Comparison of ENCODE assay signal across 9 cellular contexts in genomic region chr13:43664700-43665191, GRCh38.
DNase-seq lines count a peak whose midpoint lies in the region; ATAC-seq, FAIRE-seq and TF ChIP-seq lines count a peak whose summit lies in the region.
"Had no signal": no experiment of that assay in that cellular context is flagged by ENCODE, and none has a peak within 500 bp of the region (broad histone marks: within the 10 kb centered on the region; RNA-seq: fewer than 3 reads in every experiment).

No MANE protein-coding gene starts in this region.

- no peak for FAIRE-seq in endothelial cell of umbilical vein (lab: Jason Lieb, UNC)

- H3K4me3 ChIP-seq in endothelial cell of umbilical vein (replicated peaks in 1 of 3; ENCODE audit: insufficient read depth in 1 of 3, low read depth in 1 of 3, low read length in 3 of 3) (no peak overlapping the region), osteoblast (ENCODE audit: insufficient read depth, low read length) (no peak overlapping the region)

- BruUV-seq in endothelial cell of umbilical vein (replicated peaks; lab: Mats Ljungman, UMichigan): no TSS peak

- H3K27me3 Mint-ChIP-seq in stimulated activated naive B cell treated with anti-CD40 and anti-IgM and Interleukin-4, amounts not matched to agents 10 μg/mL and 1 μg/mL and 100 μg/mL, for 72 hours: peaks cover 0 to 4% of the 10 kb centered on the region in 2 donors
- H3K27me3 Mint-ChIP-seq: stimulated activated naive CD8-positive, alpha-beta T cell treated with anti-CD3 and anti-CD28 coated beads, Interleukin-15, Interleukin-2, amounts not matched to agents 100 ng/mL and 50 ng/mL, for 24 hours had no signal

- no peak for ATAC-seq in stimulated activated effector memory CD8-positive, alpha-beta T cell treated with anti-CD3 and anti-CD28 coated beads, Interleukin-12 subunit alpha, Interleukin-12 subunit beta, amount 100 ng/mL, for 72 hours
- ATAC-seq in GM19452 (IDR thresholded peaks at IDR 0.05; ENCODE audit: unreplicated experiment): no peak
- ATAC-seq in stimulated activated naive B cell treated with anti-CD40 and anti-IgM and Interleukin-4, amounts not matched to agents 10 μg/mL and 1 μg/mL and 100 μg/mL, for 72 hours (replicated peaks): no peak

- POLR2A ChIA-PET in endothelial cell of umbilical vein (lab: Charles Lee): no interaction called here

- CTCF ChIA-PET in endothelial cell of umbilical vein (lab: Charles Lee): no interaction called here

- no peaks in the 10 kb centered on the region for H3K27me3 ChIP-seq in endothelial cell of umbilical vein (ENCODE audit: control insufficient read depth in 2 of 2, insufficient read depth in 2 of 2, low read length in 2 of 2)
- no peaks in the 10 kb centered on the region for H3K27me3 ChIP-seq in osteoblast (ENCODE audit: insufficient read depth, low read length)

- H3K4me3 Mint-ChIP-seq in stimulated activated effector memory CD8-positive, alpha-beta T cell treated with anti-CD3 and anti-CD28 coated beads, Interleukin-12 subunit alpha, Interleukin-12 subunit beta, amount 100 ng/mL, for 72 hours: no peak overlapping the region
- no peak overlapping the region for H3K4me3 Mint-ChIP-seq in stimulated activated naive B cell treated with anti-CD40 and anti-IgM and Interleukin-4, amounts not matched to agents 10 μg/mL and 1 μg/mL and 100 μg/mL, for 72 hours
- H3K4me3 Mint-ChIP-seq: stimulated activated naive CD8-positive, alpha-beta T cell treated with anti-CD3 and anti-CD28 coated beads, Interleukin-15, Interleukin-2, amounts not matched to agents 100 ng/mL and 50 ng/mL, for 24 hours had no signal

- intact Hi-C loops in endothelial cell of umbilical vein (cut with micrococcal nuclease): no loop called here

- TF ChIP-seq CTCF in endothelial cell of umbilical vein (IDR thresholded peaks at IDR 0.05; ENCODE audit: extremely low read depth in 1 of 2, insufficient read depth in 1 of 2, low read depth in 1 of 2, low read length in 2 of 2) (no peak), osteoblast (IDR thresholded peaks at IDR 0.05; ENCODE audit: extremely low read depth, low read depth, low read length) (no peak)

- no peaks in the 10 kb centered on the region for H3K79me2 ChIP-seq in endothelial cell of umbilical vein (ENCODE audit: control insufficient read depth, insufficient read depth, low read length)
- no peaks in the 10 kb centered on the region for H3K79me2 ChIP-seq in osteoblast (ENCODE audit: insufficient read depth, low read length)

- H4K20me1 ChIP-seq in endothelial cell of umbilical vein (replicated peaks; ENCODE audit: control insufficient read depth, extremely low read depth, insufficient read depth, low read length): no peaks in the 10 kb centered on the region
- H4K20me1 ChIP-seq in osteoblast (ENCODE audit: insufficient read depth, low read length): no peaks in the 10 kb centered on the region

- DNase-seq in ELF-1 (ENCODE audit: low read depth, low spot score) (peak; percentile 72), NCI-H82 treated with DMSO at 0.1 percent for 48 hours (lab: John Stamatoyannopoulos, UW; ENCODE audit: unreplicated experiment) (peak; percentile 96), endothelial cell of umbilical vein (ENCODE audit: low read depth, low spot score) (peak; percentile 5), osteoblast (ENCODE audit: insufficient read length, low spot score, missing footprints) (no peak), SIG-M5 treated with dmso at 0.1 percent for 504 hours (lab: John Stamatoyannopoulos, UW; ENCODE audit: unreplicated experiment) (no peak)
- no peak for DNase-seq in stimulated activated effector memory CD8-positive, alpha-beta T cell treated with anti-CD3 and anti-CD28 coated beads, Interleukin-12 subunit alpha, Interleukin-12 subunit beta, amount 100 ng/mL, for 72 hours (ENCODE audit: low spot score in 2 of 2)
- no peak for DNase-seq in stimulated activated naive B cell treated with anti-CD40 and anti-IgM and Interleukin-4, amounts not matched to agents 10 μg/mL and 1 μg/mL and 100 μg/mL, for 72 hours

- no peak overlapping the region for H2AFZ ChIP-seq in endothelial cell of umbilical vein (ENCODE audit: low read depth, low read length)
- H2AFZ ChIP-seq in osteoblast (ENCODE audit: low read length): peak overlapping the region; percentile 84

- H3K27ac ChIP-seq in endothelial cell of umbilical vein (ENCODE audit: insufficient read depth, low read depth, low read length): no peak overlapping the region
- peak overlapping the region; percentile 52 for H3K27ac ChIP-seq in osteoblast (ENCODE audit: low read depth, low read length)

- H3K36me3 Mint-ChIP-seq in stimulated activated effector memory CD8-positive, alpha-beta T cell treated with anti-CD3 and anti-CD28 coated beads, Interleukin-12 subunit alpha, Interleukin-12 subunit beta, amount 100 ng/mL, for 72 hours: no peaks in the 10 kb centered on the region
- no peaks in the 10 kb centered on the region for H3K36me3 Mint-ChIP-seq in stimulated activated naive B cell treated with anti-CD40 and anti-IgM and Interleukin-4, amounts not matched to agents 10 μg/mL and 1 μg/mL and 100 μg/mL, for 72 hours

- no peak overlapping the region for H3K9ac ChIP-seq in endothelial cell of umbilical vein (replicated peaks; ENCODE audit: extremely low read depth, insufficient read depth, low read length)

- no peak for TF ChIP-seq POLR2A in endothelial cell of umbilical vein (IDR thresholded peaks at IDR 0.05; ENCODE audit: low read depth, low read length)

- no peaks in the 10 kb centered on the region for H3K9me1 ChIP-seq in endothelial cell of umbilical vein (replicated peaks; ENCODE audit: control insufficient read depth, extremely low read depth, insufficient read depth, low read length)

- H3K4me1 ChIP-seq in endothelial cell of umbilical vein (ENCODE audit: control insufficient read depth, extremely low read depth, insufficient read depth, low read length) (no peaks in the 10 kb centered on the region), osteoblast (ENCODE audit: insufficient read depth, low read length) (peaks cover 22% of the 10 kb centered on the region)

- dilution Hi-C loops in endothelial cell of umbilical vein (cut with MboI; ENCODE audit: extremely low pct_ligation_motif_present, low sequenced_read_pairs): no loop called here

- no peaks in the 10 kb centered on the region for H3K4me1 Mint-ChIP-seq in stimulated activated effector memory CD8-positive, alpha-beta T cell treated with anti-CD3 and anti-CD28 coated beads, Interleukin-12 subunit alpha, Interleukin-12 subunit beta, amount 100 ng/mL, for 72 hours
- H3K4me1 Mint-ChIP-seq in stimulated activated naive B cell treated with anti-CD40 and anti-IgM and Interleukin-4, amounts not matched to agents 10 μg/mL and 1 μg/mL and 100 μg/mL, for 72 hours: no peaks in the 10 kb centered on the region

- H3K4me2 ChIP-seq in endothelial cell of umbilical vein (ENCODE audit: insufficient read depth, low read length) (no peak overlapping the region), osteoblast (ENCODE audit: insufficient read depth, low read length) (peak overlapping the region; percentile 50)

- H3K9me3 ChIP-seq in endothelial cell of umbilical vein (replicated peaks; ENCODE audit: control insufficient read depth, insufficient read depth, low read length) (no peaks in the 10 kb centered on the region), osteoblast (ENCODE audit: low read depth, low read length) (no peaks in the 10 kb centered on the region)

- no peak overlapping the region for H3K27ac Mint-ChIP-seq in stimulated activated effector memory CD8-positive, alpha-beta T cell treated with anti-CD3 and anti-CD28 coated beads, Interleukin-12 subunit alpha, Interleukin-12 subunit beta, amount 100 ng/mL, for 72 hours
- no peak overlapping the region for H3K27ac Mint-ChIP-seq in stimulated activated naive B cell treated with anti-CD40 and anti-IgM and Interleukin-4, amounts not matched to agents 10 μg/mL and 1 μg/mL and 100 μg/mL, for 72 hours
- H3K27ac Mint-ChIP-seq: stimulated activated naive CD8-positive, alpha-beta T cell treated with anti-CD3 and anti-CD28 coated beads, Interleukin-15, Interleukin-2, amounts not matched to agents 100 ng/mL and 50 ng/mL, for 24 hours had no signal

- no peaks in the 10 kb centered on the region for H3K36me3 ChIP-seq in endothelial cell of umbilical vein (ENCODE audit: control insufficient read depth in 2 of 2, extremely low read depth in 1 of 2, insufficient read depth in 2 of 2, low read length in 2 of 2)
- H3K36me3 ChIP-seq in osteoblast (ENCODE audit: insufficient read depth, low read length): no peaks in the 10 kb centered on the region

- H3K9me3 Mint-ChIP-seq in stimulated activated effector memory CD8-positive, alpha-beta T cell treated with anti-CD3 and anti-CD28 coated beads, Interleukin-12 subunit alpha, Interleukin-12 subunit beta, amount 100 ng/mL, for 72 hours: no peaks in the 10 kb centered on the region
- H3K9me3 Mint-ChIP-seq in stimulated activated naive B cell treated with anti-CD40 and anti-IgM and Interleukin-4, amounts not matched to agents 10 μg/mL and 1 μg/mL and 100 μg/mL, for 72 hours: no peaks in the 10 kb centered on the region
- H3K9me3 Mint-ChIP-seq: stimulated activated naive CD8-positive, alpha-beta T cell treated with anti-CD3 and anti-CD28 coated beads, Interleukin-15, Interleukin-2, amounts not matched to agents 100 ng/mL and 50 ng/mL, for 24 hours had no signal

TF ChIP-seq in endothelial cell of umbilical vein, 7 proteins besides CTCF, POLR2A, EP300 and RAD21:
- TF ChIP-seq GATA2 (IDR thresholded peaks at IDR 0.05; ENCODE audit: insufficient read depth, insufficient read length, low read depth, low read length): no peak
- TF ChIP-seq JUN (IDR thresholded peaks at IDR 0.05; ENCODE audit: borderline replicate concordance, insufficient read depth, insufficient read length, low read depth): no peak
- TF ChIP-seq POLR2AphosphoS5 (IDR thresholded peaks at IDR 0.05; ENCODE audit: insufficient read depth, low read depth, low read length): no peak
- no peak for TF ChIP-seq FOS (IDR thresholded peaks at IDR 0.05; ENCODE audit: borderline replicate concordance, insufficient read depth, low read length)
- TF ChIP-seq EZH2 (IDR thresholded peaks at IDR 0.05; ENCODE audit: borderline replicate concordance, low read depth, low read length, severe bottlenecking): no peak
- TF ChIP-seq MAX (IDR thresholded peaks at IDR 0.05; ENCODE audit: insufficient read depth, insufficient read length): no peak
- TF ChIP-seq MYC (IDR thresholded peaks at IDR 0.05; ENCODE audit: low read depth, low read length): no peak

Comparison
In these comparisons a context has a peak if more than half of its experiments do, and no peak if none do; other contexts are left out.
1. DNase-seq: peak in ELF-1 (single experiment), NCI-H82 treated with DMSO at 0.1 percent for 48 hours (single experiment) and endothelial cell of umbilical vein (single experiment); none in osteoblast (single experiment), stimulated activated effector memory CD8-positive, alpha-beta T cell treated with anti-CD3 and anti-CD28 coated beads, Interleukin-12 subunit alpha, Interleukin-12 subunit beta, amount 100 ng/mL, for 72 hours (0 of 2), stimulated activated naive B cell treated with anti-CD40 and anti-IgM and Interleukin-4, amounts not matched to agents 10 μg/mL and 1 μg/mL and 100 μg/mL, for 72 hours (single experiment) and SIG-M5 treated with dmso at 0.1 percent for 504 hours (single experiment).